25 cellular contexts compared by ENCODE assay signal in genomic region chr1:230598745-230599144, GRCh38.
"Had no signal": no experiment of that assay in that cellular context is flagged by ENCODE, and none has a peak within 500 bp of the region (broad histone marks: within the 10 kb centered on the region; RNA-seq: fewer than 3 reads in every experiment).

No MANE protein-coding gene starts in this region.

- H3K4me3 ChIP-seq: colonic mucosa, coronary artery, dorsolateral prefrontal cortex, esophagus muscularis mucosa, esophagus squamous epithelium, gastrocnemius medialis, gastroesophageal sphincter, heart left ventricle, heart right ventricle, hepatocyte had no signal

- DNase-seq: colonic mucosa; cortex of kidney; dermis blood vessel endothelial cell; dorsolateral prefrontal cortex; effector CD4-positive, alpha-beta T cell; effector CD8-positive, alpha-beta T cell; effector memory CD4-positive, alpha-beta T cell; effector memory CD8-positive, alpha-beta T cell; erythroblast; esophagus squamous epithelium; foreskin fibroblast; foreskin keratinocyte; foreskin melanocyte; gastrocnemius medialis; glutamatergic neuron; head of caudate nucleus; heart left ventricle; heart right ventricle had no signal

- H3K27me3 ChIP-seq: colonic mucosa, dorsolateral prefrontal cortex, esophagus squamous epithelium, foreskin keratinocyte, gastrocnemius medialis, gastroesophageal sphincter, heart left ventricle, hepatocyte had no signal

- H3K4me3 Mint-ChIP-seq: dendritic cell treated with granulocyte-macrophage colony-stimulating factor and Interleukin-4, amounts not matched to agents 40 ng/mL and 50 ng/mL, for 4 days; effector memory CD8-positive, alpha-beta T cell had no signal

- H3K4me1 ChIP-seq: colonic mucosa, esophagus muscularis mucosa, esophagus squamous epithelium, foreskin keratinocyte, gastrocnemius medialis, gastroesophageal sphincter, heart left ventricle, heart right ventricle had no signal

- ATAC-seq: effector memory CD8-positive, alpha-beta T cell; esophagus mucosa; foreskin keratinocyte; gastrocnemius medialis; gastroesophageal sphincter; heart left ventricle; heart right ventricle had no signal

- H3K27ac Mint-ChIP-seq: dendritic cell treated with granulocyte-macrophage colony-stimulating factor and Interleukin-4, amounts not matched to agents 40 ng/mL and 50 ng/mL, for 4 days; effector memory CD8-positive, alpha-beta T cell had no signal

- H3K27ac ChIP-seq: colonic mucosa, coronary artery, dorsolateral prefrontal cortex, epithelial cell of prostate, esophagus muscularis mucosa, esophagus squamous epithelium, foreskin keratinocyte, gastrocnemius medialis, gastroesophageal sphincter, heart left ventricle, heart right ventricle, hepatocyte had no signal

- H3K36me3 ChIP-seq: colonic mucosa, esophagus muscularis mucosa, esophagus squamous epithelium, gastrocnemius medialis, gastroesophageal sphincter, heart left ventricle, heart right ventricle had no signal

- H3K9me3 Mint-ChIP-seq: dendritic cell treated with granulocyte-macrophage colony-stimulating factor and Interleukin-4, amounts not matched to agents 40 ng/mL and 50 ng/mL, for 4 days had no signal

- H3K9me3 ChIP-seq: colonic mucosa, esophagus muscularis mucosa, esophagus squamous epithelium, gastrocnemius medialis had no signal
